Comparison of ENCODE assay signal across 24 cellular contexts in the genomic region with DNA sequence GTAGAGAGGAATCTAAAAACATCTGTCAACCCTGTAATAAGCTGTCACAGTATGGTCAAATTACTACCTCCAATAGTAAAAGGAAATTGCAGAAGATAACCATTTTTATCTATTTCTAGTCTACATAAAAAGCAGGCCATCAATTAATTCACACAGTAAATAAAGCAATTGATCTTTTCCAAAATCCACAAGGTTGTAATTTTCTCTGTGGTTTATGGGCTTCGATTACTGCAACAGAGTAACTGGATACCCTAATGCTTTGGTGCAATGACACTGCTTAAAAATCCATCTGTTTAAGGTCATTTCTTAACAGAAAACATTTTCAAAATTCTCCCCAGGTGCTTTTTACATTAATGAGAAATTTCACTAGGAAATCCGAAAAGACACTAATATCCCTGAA. TPM values are rescaled to one million over a fixed set of nuclear protein-coding genes. Genes with fewer than 3 reads are reported as not detected.
DNase-seq lines count a peak whose midpoint lies in the region; ATAC-seq and TF ChIP-seq lines count a peak whose summit lies in the region.
"Had no signal": no experiment of that assay in that cellular context is flagged by ENCODE, and none has a peak within 500 bp of the region (broad histone marks: within the 10 kb centered on the region; RNA-seq: fewer than 3 reads in every experiment).

No MANE protein-coding gene starts in this region.

- no peak for DNase-seq in T-helper 2 cell treated with Interferon-gamma antibody and Interleukin-4, amounts not matched to agents 5 μg/mL and 100 μg/mL, for 36 hours (ENCODE audit: low spot score)
- no peak for DNase-seq in T-helper 2 cell
- DNase-seq in HFFc6 = no peak
- no peak for DNase-seq in activated T-helper 2 cell treated with anti-CD3 and anti-CD28 coated beads, Interferon-gamma antibody, Interleukin-2, Interleukin-4, amounts not matched to agents 10 μg/mL and 5 μg/mL and 100 μg/mL, durations not matched to agents 14 hours and 24 hours and 36 hours (ENCODE audit: low spot score)
- DNase-seq in naive thymus-derived CD8-positive, alpha-beta T cell = no peak
- no peak for DNase-seq in NCI-H1930 (lab: John Stamatoyannopoulos, UW)
- DNase-seq: 8988T; activated CD4-positive, CD25-positive, alpha-beta regulatory T cell treated with anti-CD3 and anti-CD28 coated beads, Interleukin-2, amount 50 U/mL, for 72 hours; body of pancreas; DMS153; effector CD4-positive, alpha-beta T cell; IMR-90; NCI-H1048; NCI-H2029; NCI-H345; NCI-H774; OCI-M1; right lobe of liver; Right ventricle myocardium superior; SW 1271 had no signal

- H3K4me3 Mint-ChIP-seq in T-helper 2 cell treated with Interferon-gamma antibody and Interleukin-4, amounts not matched to agents 5 μg/mL and 100 μg/mL, for 36 hours = no peak overlapping the region
- H3K4me3 Mint-ChIP-seq in HFFc6 = no peak overlapping the region
- no peak overlapping the region for H3K4me3 Mint-ChIP-seq in activated T-helper 2 cell treated with anti-CD3 and anti-CD28 coated beads, Interferon-gamma antibody, Interleukin-2, Interleukin-4, amounts not matched to agents 10 μg/mL and 5 μg/mL and 100 μg/mL, durations not matched to agents 14 hours and 24 hours and 36 hours (ENCODE audit: low read depth)
- H3K4me3 Mint-ChIP-seq in naive thymus-derived CD8-positive, alpha-beta T cell = peak overlapping the region in 1 of 10 donors; percentile 24
- H3K4me3 Mint-ChIP-seq: nephron had no signal

- H3K4me1 Mint-ChIP-seq in T-helper 2 cell treated with Interferon-gamma antibody and Interleukin-4, amounts not matched to agents 5 μg/mL and 100 μg/mL, for 36 hours (ENCODE audit: low read depth) = peaks cover 44% of the 10 kb centered on the region
- H3K4me1 Mint-ChIP-seq in HFFc6 (ENCODE audit: low read depth) = peaks cover 35% of the 10 kb centered on the region
- peaks cover 38% of the 10 kb centered on the region for H3K4me1 Mint-ChIP-seq in activated T-helper 2 cell treated with anti-CD3 and anti-CD28 coated beads, Interferon-gamma antibody, Interleukin-2, Interleukin-4, amounts not matched to agents 10 μg/mL and 5 μg/mL and 100 μg/mL, durations not matched to agents 14 hours and 24 hours and 36 hours (ENCODE audit: low read depth)
- peaks cover 29 to 77% (median 66%) of the 10 kb centered on the region in 4 donors for H3K4me1 Mint-ChIP-seq in naive thymus-derived CD8-positive, alpha-beta T cell

- peaks cover 64% of the 10 kb centered on the region for H3K36me3 Mint-ChIP-seq in T-helper 2 cell treated with Interferon-gamma antibody and Interleukin-4, amounts not matched to agents 5 μg/mL and 100 μg/mL, for 36 hours (ENCODE audit: low read depth)
- H3K36me3 Mint-ChIP-seq in HFFc6 (ENCODE audit: low read depth) = peaks cover 28% of the 10 kb centered on the region
- peaks cover 72% of the 10 kb centered on the region for H3K36me3 Mint-ChIP-seq in activated T-helper 2 cell treated with anti-CD3 and anti-CD28 coated beads, Interferon-gamma antibody, Interleukin-2, Interleukin-4, amounts not matched to agents 10 μg/mL and 5 μg/mL and 100 μg/mL, durations not matched to agents 14 hours and 24 hours and 36 hours (ENCODE audit: low read depth)
- peaks cover 9 to 54% (median 24%) of the 10 kb centered on the region in 3 donors for H3K36me3 Mint-ChIP-seq in naive thymus-derived CD8-positive, alpha-beta T cell

- ATAC-seq in naive thymus-derived CD8-positive, alpha-beta T cell = no peak
- ATAC-seq in HG03095 (IDR thresholded peaks at IDR 0.05; ENCODE audit: unreplicated experiment) (no peak), GM21367 (IDR thresholded peaks at IDR 0.05; ENCODE audit: unreplicated experiment) (no peak)
- ATAC-seq: body of pancreas, left lobe of liver, right lobe of liver had no signal

- H3K27me3 Mint-ChIP-seq in T-helper 2 cell treated with Interferon-gamma antibody and Interleukin-4, amounts not matched to agents 5 μg/mL and 100 μg/mL, for 36 hours (ENCODE audit: low read depth) = no peaks in the 10 kb centered on the region
- H3K27me3 Mint-ChIP-seq in HFFc6 (ENCODE audit: insufficient read depth) = no peaks in the 10 kb centered on the region
- no peaks in the 10 kb centered on the region for H3K27me3 Mint-ChIP-seq in activated T-helper 2 cell treated with anti-CD3 and anti-CD28 coated beads, Interferon-gamma antibody, Interleukin-2, Interleukin-4, amounts not matched to agents 10 μg/mL and 5 μg/mL and 100 μg/mL, durations not matched to agents 14 hours and 24 hours and 36 hours (ENCODE audit: low read depth)
- no peaks in the 10 kb centered on the region for H3K27me3 Mint-ChIP-seq in naive thymus-derived CD8-positive, alpha-beta T cell

- H3K9me3 Mint-ChIP-seq in T-helper 2 cell treated with Interferon-gamma antibody and Interleukin-4, amounts not matched to agents 5 μg/mL and 100 μg/mL, for 36 hours = peaks cover 11% of the 10 kb centered on the region
- H3K9me3 Mint-ChIP-seq in HFFc6 = peaks cover 4% of the 10 kb centered on the region; the same call in 1 of the 2 replicates
- H3K9me3 Mint-ChIP-seq in activated T-helper 2 cell treated with anti-CD3 and anti-CD28 coated beads, Interferon-gamma antibody, Interleukin-2, Interleukin-4, amounts not matched to agents 10 μg/mL and 5 μg/mL and 100 μg/mL, durations not matched to agents 14 hours and 24 hours and 36 hours = peaks cover 9% of the 10 kb centered on the region
- peaks cover 0 to 8% (median 0%) of the 10 kb centered on the region in 9 donors for H3K9me3 Mint-ChIP-seq in naive thymus-derived CD8-positive, alpha-beta T cell
- H3K9me3 Mint-ChIP-seq: nephron had no signal

- POLR2A ChIA-PET in naive thymus-derived CD8-positive, alpha-beta T cell (lab: Charles Lee) = interaction anchor here (8.7 kb wide), 1 partner anchor 21 kb away, joined by 150 read pairs; a partner anchor contains a TSS

- TF ChIP-seq CTCF in HFFc6 (IDR thresholded peaks at IDR 0.05) = no peak

- intact Hi-C loops in activated T-helper 2 cell treated with anti-CD3 and anti-CD28 coated beads, Interferon-gamma antibody, Interleukin-2, Interleukin-4, amounts not matched to agents 10 μg/mL and 5 μg/mL and 100 μg/mL, durations not matched to agents 14 hours and 24 hours and 36 hours (cut with micrococcal nuclease) = no loop called here

- peak overlapping the region; percentile 71 for H3K27ac Mint-ChIP-seq in T-helper 2 cell treated with Interferon-gamma antibody and Interleukin-4, amounts not matched to agents 5 μg/mL and 100 μg/mL, for 36 hours
- peak overlapping the region; percentile 6; the same call in 1 of the 2 replicates for H3K27ac Mint-ChIP-seq in HFFc6
- H3K27ac Mint-ChIP-seq in activated T-helper 2 cell treated with anti-CD3 and anti-CD28 coated beads, Interferon-gamma antibody, Interleukin-2, Interleukin-4, amounts not matched to agents 10 μg/mL and 5 μg/mL and 100 μg/mL, durations not matched to agents 14 hours and 24 hours and 36 hours = peak overlapping the region; percentile 16
- peak overlapping the region in 8 of 10 donors; percentile 77 to 91 (median 80) for H3K27ac Mint-ChIP-seq in naive thymus-derived CD8-positive, alpha-beta T cell
- H3K27ac Mint-ChIP-seq: nephron had no signal

RNA-seq across cellular contexts. Expression of a gene that starts 23.9 kb away (rescaled TPM):
- 10 to 100 TPM; 46.1 to 57.8 (median 52.5) TPM for total RNA-seq in HFFc6 (2021; fragmentation: NEBNext Ultra II Directional; extraction: Animal tissue kit (Norgen Biotek cat#: 25700))
- total RNA-seq in activated T-helper 2 cell treated with anti-CD3 and anti-CD28 coated beads, Interferon-gamma antibody, Interleukin-2, Interleukin-4, amounts not matched to agents 10 μg/mL and 5 μg/mL and 100 μg/mL, durations not matched to agents 14 hours and 24 hours and 36 hours = 62.4 and 64.2 TPM in 2 replicates
- total RNA-seq in naive thymus-derived CD8-positive, alpha-beta T cell = 100 to 1,000 TPM; 101 to 105 TPM
- polyA plus RNA-seq in naive thymus-derived CD8-positive, alpha-beta T cell = 10 to 100 TPM; 58.6 to 93.3 (median 79.8) TPM

RNA-seq across cellular contexts. Expression of a gene that starts 50.9 kb away (rescaled TPM):
- 1 to 10 TPM; 6.5 to 9.0 (median 7.7) TPM for total RNA-seq in HFFc6 (2021; fragmentation: NEBNext Ultra II Directional; extraction: Animal tissue kit (Norgen Biotek cat#: 25700))
- total RNA-seq in activated T-helper 2 cell treated with anti-CD3 and anti-CD28 coated beads, Interferon-gamma antibody, Interleukin-2, Interleukin-4, amounts not matched to agents 10 μg/mL and 5 μg/mL and 100 μg/mL, durations not matched to agents 14 hours and 24 hours and 36 hours = 13.6 and 14.9 TPM in 2 replicates
- total RNA-seq in naive thymus-derived CD8-positive, alpha-beta T cell = 10 to 100 TPM; 16.3 to 19.0 TPM
- 10 to 100 TPM; 14.1 to 22.1 (median 19.8) TPM for polyA plus RNA-seq in naive thymus-derived CD8-positive, alpha-beta T cell

Comparison
In these comparisons a context has a peak if more than half of its experiments do, and no peak if none do; other contexts are left out.
1. H3K27ac Mint-ChIP-seq: peak in every context shown above with its lines; median percentile 80 in naive thymus-derived CD8-positive, alpha-beta T cell; 71 in T-helper 2 cell treated with Interferon-gamma antibody and Interleukin-4, amounts not matched to agents 5 μg/mL and 100 μg/mL, for 36 hours; 16 in activated T-helper 2 cell treated with anti-CD3 and anti-CD28 coated beads, Interferon-gamma antibody, Interleukin-2, Interleukin-4, amounts not matched to agents 10 μg/mL and 5 μg/mL and 100 μg/mL, durations not matched to agents 14 hours and 24 hours and 36 hours; 6 in HFFc6.